ENCODE assay signal across 25 cellular contexts in genomic region chr18:55787674-55788073, GRCh38.
"Had no signal": no experiment of that assay in that cellular context is flagged by ENCODE, and none has a peak within 500 bp of the region (broad histone marks: within the 10 kb centered on the region; RNA-seq: fewer than 3 reads in every experiment).

No MANE protein-coding gene starts in this region.

- H3K36me3 ChIP-seq: heart left ventricle, left lung, ovary, right lobe of liver, thoracic aorta, tibial nerve, upper lobe of left lung had no signal

- H3K4me1 ChIP-seq: heart left ventricle, left lung, psoas muscle, right lobe of liver, tibial nerve, upper lobe of left lung had no signal

- H3K27ac ChIP-seq: dorsolateral prefrontal cortex, heart left ventricle, hepatocyte, left lung, ovary, psoas muscle, right lobe of liver, thoracic aorta, tibial nerve, upper lobe of left lung had no signal

- H3K4me2 ChIP-seq: hepatocyte had no signal

- H3K4me3 Mint-ChIP-seq: naive thymus-derived CD4-positive, alpha-beta T cell; nephron had no signal

- ATAC-seq: heart left ventricle; left cardiac atrium; left lung; naive thymus-derived CD4-positive, alpha-beta T cell; psoas muscle; right lobe of liver had no signal

- H3K4me3 ChIP-seq: dorsolateral prefrontal cortex, heart left ventricle, hepatocyte, left lung, ovary, psoas muscle, right lobe of liver, thoracic aorta, tibial nerve, upper lobe of left lung had no signal

- DNase-seq: dorsolateral prefrontal cortex; effector CD4-positive, alpha-beta T cell; heart left ventricle; left cardiac atrium; left lung; mesenchymal stem cell; midbrain; naive thymus-derived CD4-positive, alpha-beta T cell; nucleus accumbens; ovary; posterior cingulate gyrus; psoas muscle; right lobe of liver; small intestine; stimulated activated CD4-positive, alpha-beta T cell treated with anti-CD3 and anti-CD28 coated beads, Interleukin-12 subunit alpha, Interleukin-12 subunit beta, amount 100 ng/mL, for 4 hours; stimulated activated CD4-positive, alpha-beta T cell treated with anti-CD3 and anti-CD28 coated beads, Interleukin-1b, Interleukin-23, amount 100 ng/mL, for 48 hours; stimulated activated CD4-positive, alpha-beta T cell treated with anti-CD3 and anti-CD28 coated beads, Interleukin-4, amount 100 ng/mL, for 1 hour; stimulated activated CD8-positive, alpha-beta memory T cell treated with anti-CD3 and anti-CD28 coated beads, Interleukin-4, amount 100 ng/mL, for 48 hours; stimulated activated naive CD4-positive, alpha-beta T cell; substantia nigra; upper lobe of left lung had no signal

- H3K79me2 ChIP-seq: hepatocyte had no signal

- H3K27ac Mint-ChIP-seq: naive thymus-derived CD4-positive, alpha-beta T cell; nephron had no signal

- H3K9me3 ChIP-seq: ovary, right lobe of liver, thoracic aorta, tibial nerve, upper lobe of left lung had no signal

- H3K27me3 ChIP-seq: dorsolateral prefrontal cortex, heart left ventricle, hepatocyte, left lung, ovary, right lobe of liver, tibial nerve, upper lobe of left lung had no signal

- H3K4me1 Mint-ChIP-seq: naive thymus-derived CD4-positive, alpha-beta T cell; nephron had no signal

- H2AFZ ChIP-seq: hepatocyte had no signal
